In genomic region chr4:167032876-167033275, GRCh38 we compare ENCODE assay signal across 24 cellular contexts.
A peak's percentile ranks its signal among the peaks of the same experiment; 100 is the strongest.
DNase-seq lines count a peak whose midpoint lies in the region; ATAC-seq and TF ChIP-seq lines count a peak whose summit lies in the region.
"Had no signal": no experiment of that assay in that cellular context is flagged by ENCODE, and none has a peak within 500 bp of the region (broad histone marks: within the 10 kb centered on the region; RNA-seq: fewer than 3 reads in every experiment).

No MANE protein-coding gene starts in this region.

- ATAC-seq in Panc1 = no peak
- no peak for ATAC-seq in HG02798 (IDR thresholded peaks at IDR 0.05; ENCODE audit: poor library complexity, unreplicated experiment)
- ATAC-seq: activated naive CD8-positive, alpha-beta T cell treated with anti-CD3 and anti-CD28 coated beads, Interleukin-2, amount 50 U/mL, for 24 hours had no signal

- CTCF ChIA-PET in Panc1 (lab: Charles Lee) = no interaction called here

- H3K27me3 ChIP-seq in Panc1 (ENCODE audit: control insufficient read depth, insufficient read depth, low read length) = no peaks in the 10 kb centered on the region
- H3K27me3 ChIP-seq: cardiac muscle cell, neural progenitor cell, spleen, tibial artery had no signal

- BruUV-seq in Panc1 (replicated peaks; lab: Mats Ljungman, UMichigan) = no TSS peak

- peak; percentile 56 for DNase-seq in HCEC 1CT
- DNase-seq in Panc1 (ENCODE audit: low read depth, low spot score) = peak; percentile 60
- peak; percentile 78 for DNase-seq in epithelial cell of prostate (ENCODE audit: low read depth, low spot score)
- peak; percentile 8 for DNase-seq in non-pigmented ciliary epithelial cell (ENCODE audit: low read depth)
- no peak for DNase-seq in foreskin melanocyte
- no peak for DNase-seq in activated CD4-positive, CD25-positive, alpha-beta regulatory T cell (lab: John Stamatoyannopoulos, UW)
- DNase-seq: activated CD8-positive, alpha-beta memory T cell treated with anti-CD3 and anti-CD28 coated beads, Interleukin-2, amount 50 U/mL, for 4 hours; activated effector memory CD4-positive, alpha-beta T cell treated with Interleukin-2 at 50 U/mL for 16 hours; activated naive CD8-positive, alpha-beta T cell treated with anti-CD3 and anti-CD28 coated beads, Interleukin-2, amount 50 U/mL, for 24 hours; DMS79 treated with DMSO at 0.1 percent for 48 hours; head of caudate nucleus; Karpas-422; NCI-H1048; NCI-H524; SIG-M5; spleen; stimulated activated CD4-positive, alpha-beta T cell treated with anti-CD3 and anti-CD28 coated beads, Interleukin-4, amount 100 ng/mL, for 24 hours; T-helper 1 cell; tibial artery had no signal

- TF ChIP-seq CTCF in Panc1 (IDR thresholded peaks at IDR 0.05) = no peak

- no peaks in the 10 kb centered on the region for H3K9me3 ChIP-seq in Panc1 (ENCODE audit: control insufficient read depth, insufficient read depth, low read depth, low read length)
- H3K9me3 ChIP-seq: HAP-1, prostate gland, spleen, tibial artery had no signal

- H3K27ac ChIP-seq in Panc1 (ENCODE audit: low read length) (no peak overlapping the region), epithelial cell of prostate (peak overlapping the region; percentile 96)
- H3K27ac ChIP-seq: cardiac muscle cell, neural progenitor cell, prostate gland, spleen, tibial artery had no signal

- H3K36me3 ChIP-seq in Panc1 (ENCODE audit: control insufficient read depth, insufficient read depth, low read length) = no peaks in the 10 kb centered on the region
- H3K36me3 ChIP-seq: cardiac muscle cell, HAP-1, neural progenitor cell, prostate gland, spleen, tibial artery had no signal

- intact Hi-C loops in Panc1 (cut with micrococcal nuclease; ENCODE audit: unreplicated experiment) = no loop called here

- H3K4me1 ChIP-seq in Panc1 (ENCODE audit: control insufficient read depth, insufficient read depth, low read length) = no peaks in the 10 kb centered on the region
- H3K4me1 ChIP-seq: HAP-1, neural progenitor cell, prostate gland, spleen, tibial artery had no signal

- in situ Hi-C loops in Panc1 (cut with HindIII; ENCODE audit: low pct_unique_long_range_greater_than_20kb, low sequenced_read_pairs) = no loop called here

- no peak overlapping the region for H3K4me3 ChIP-seq in Panc1 (ENCODE audit: low read depth in 2 of 2, low read length in 2 of 2)
- H3K4me3 ChIP-seq: cardiac muscle cell, HAP-1, neural progenitor cell, prostate gland, spleen, tibial artery had no signal

- POLR2A ChIA-PET in Panc1 (lab: Charles Lee) = no interaction called here

Comparison
In these comparisons a context has a peak if more than half of its experiments do, and no peak if none do; other contexts are left out.
1. DNase-seq: peak in HCEC 1CT (single experiment), Panc1 (single experiment), epithelial cell of prostate (single experiment) and non-pigmented ciliary epithelial cell (single experiment); none in foreskin melanocyte (single experiment) and activated CD4-positive, CD25-positive, alpha-beta regulatory T cell (0 of 4).